ENCODE assay signal across 21 cellular contexts in genomic region chr4:75423029-75423428, GRCh38.
DNase-seq lines count a peak whose midpoint lies in the region; ATAC-seq, FAIRE-seq and TF ChIP-seq lines count a peak whose summit lies in the region.
"Had no signal": no experiment of that assay in that cellular context is flagged by ENCODE, and none has a peak within 500 bp of the region (broad histone marks: within the 10 kb centered on the region; RNA-seq: fewer than 3 reads in every experiment).

No MANE protein-coding gene starts in this region.

- intact Hi-C loops in IMR-90 (cut with micrococcal nuclease) (no loop called here), CD14-positive monocyte (cut with micrococcal nuclease) (no loop called here)

- H2AFZ ChIP-seq in IMR-90 (replicated peaks; ENCODE audit: low read length, poor library complexity) (no peak overlapping the region), H1 (ENCODE audit: low read length) (no peak overlapping the region)
- H2AFZ ChIP-seq: GM23248 had no signal

- TF ChIP-seq RAD21 in IMR-90 (IDR thresholded peaks at IDR 0.05; ENCODE audit: low read length) = no peak
- no peak for TF ChIP-seq RAD21 in H1 (IDR thresholded peaks at IDR 0.05 in 1 of 2, conservative IDR thresholded peaks at IDR 0.05 in 1 of 2; ENCODE audit: low read depth in 2 of 2, low read length in 2 of 2)

- TF ChIP-seq POLR2A in IMR-90 (IDR thresholded peaks at IDR 0.05; ENCODE audit: low read depth, low read length) = no peak
- no peak for TF ChIP-seq POLR2A in H1 (IDR thresholded peaks at IDR 0.05; ENCODE audit: control extremely low read depth in 1 of 2, low read depth in 2 of 2, low read length in 2 of 2)

- CTCF ChIA-PET in IMR-90 (lab: Yijun Ruan, JAX) (no interaction called here), H1 (lab: Charles Lee; ENCODE audit: partially characterized antibody) (interaction anchor here (1.1 kb wide), 1 partner anchor 10 kb away, joined by 7 read pairs; no protein-coding TSS in a partner anchor)

- H3K9me3 Mint-ChIP-seq in CD14-positive monocyte = peaks cover 0 to 22% (median 12%) of the 10 kb centered on the region in 7 donors

- no peaks in the 10 kb centered on the region for H3K4me1 Mint-ChIP-seq in CD14-positive monocyte
- H3K4me1 Mint-ChIP-seq: B cell; CD4-positive, CD25-positive, alpha-beta regulatory T cell; CD8-positive, alpha-beta memory T cell had no signal

- no peak overlapping the region for H3K14ac ChIP-seq in IMR-90 (replicated peaks; ENCODE audit: low read depth, low read length)
- H3K14ac ChIP-seq in H1 (ENCODE audit: insufficient read length) = no peak overlapping the region

- H3K36me3 Mint-ChIP-seq in CD14-positive monocyte = no peaks in the 10 kb centered on the region
- H3K36me3 Mint-ChIP-seq: CD4-positive, CD25-positive, alpha-beta regulatory T cell had no signal

- no peaks in the 10 kb centered on the region for H3K79me1 ChIP-seq in IMR-90 (ENCODE audit: low read depth in 1 of 2, low read length in 2 of 2)
- no peaks in the 10 kb centered on the region for H3K79me1 ChIP-seq in H1 (ENCODE audit: low read depth, low read length)

- no peaks in the 10 kb centered on the region for H4K20me1 ChIP-seq in IMR-90 (ENCODE audit: insufficient read depth, low read length)
- H4K20me1 ChIP-seq in H1 (replicated peaks in 1 of 2; ENCODE audit: control insufficient read depth in 1 of 2, insufficient read depth in 2 of 2, low read length in 2 of 2) = no peaks in the 10 kb centered on the region
- H4K20me1 ChIP-seq: BLaER1 treated with 17β-estradiol and CSF1 and Interleukin-3, amounts not matched to agents 10 nM and 100 nM had no signal

- H3K4me1 ChIP-seq in IMR-90 (ENCODE audit: control insufficient read depth, insufficient read depth, low read length) (no peaks in the 10 kb centered on the region), H1 (replicated peaks in 1 of 4; ENCODE audit: control insufficient read depth in 3 of 4, insufficient read depth in 4 of 4, low read length in 3 of 4) (no peaks in the 10 kb centered on the region), small intestine (ENCODE audit: control insufficient read depth in 2 of 2, insufficient read depth in 1 of 2, low read depth in 1 of 2, low read length in 1 of 2) (no peaks in the 10 kb centered on the region)

- H3K27ac ChIP-seq in IMR-90 (ENCODE audit: insufficient read depth, low read length) (no peak overlapping the region), H1 (ENCODE audit: low read depth, low read length) (no peak overlapping the region), small intestine (ENCODE audit: low read depth in 1 of 2, low read length in 1 of 2) (no peak overlapping the region)
- H3K27ac ChIP-seq: 22Rv1; BLaER1 treated with 17β-estradiol and CSF1 and Interleukin-3, amounts not matched to agents 10 nM and 100 nM; GM23248 had no signal

- no peak overlapping the region for H2AK9ac ChIP-seq in IMR-90 (replicated peaks; ENCODE audit: low read depth, low read length, poor library complexity)

- POLR2A ChIA-PET in IMR-90 (lab: Charles Lee; ENCODE audit: unreplicated experiment) (no interaction called here), H1 (lab: Charles Lee; ENCODE audit: partially characterized antibody) (no interaction called here)

- peaks cover 0 to 1% (median 0%) of the 10 kb centered on the region in 3 donors for H3K27me3 Mint-ChIP-seq in CD14-positive monocyte (ENCODE audit: low read depth in 3 of 3)

- TF ChIP-seq EP300 in H1 (IDR thresholded peaks at IDR 0.05; ENCODE audit: borderline replicate concordance in 1 of 2, low read depth in 2 of 2, low read length in 2 of 2) = no peak

- H3K4me3 Mint-ChIP-seq in CD14-positive monocyte = no peak overlapping the region
- H3K4me3 Mint-ChIP-seq: B cell; CD4-positive, CD25-positive, alpha-beta regulatory T cell; CD8-positive, alpha-beta memory T cell had no signal

- no peak overlapping the region for H3K4ac ChIP-seq in IMR-90 (ENCODE audit: low read depth, low read length)
- no peak overlapping the region for H3K4ac ChIP-seq in H1 (replicated peaks; ENCODE audit: insufficient read length, low read depth, low read length)

- H3K23me2 ChIP-seq in H1 (ENCODE audit: low read depth, low read length) = no peaks in the 10 kb centered on the region

- H4K5ac ChIP-seq in IMR-90 (ENCODE audit: low read depth, low read length) = no peak overlapping the region
- H4K5ac ChIP-seq in H1 (ENCODE audit: insufficient read length, low read depth, low read length) = no peak overlapping the region

- no peak for FAIRE-seq in H1 (lab: Jason Lieb, UNC)
- peak; percentile 36 for FAIRE-seq in small intestine (lab: Jason Lieb, UNC)
- FAIRE-seq: GM12892, GM18507, H54 had no signal

- H2BK5ac ChIP-seq in IMR-90 (ENCODE audit: low read depth, low read length, poor library complexity, severe bottlenecking) (no peak overlapping the region), H1 (ENCODE audit: low read depth, low read length) (no peak overlapping the region)

- no peak for ATAC-seq in IMR-90 (ENCODE audit: low read depth)
- ATAC-seq in HG03108 (IDR thresholded peaks at IDR 0.05; ENCODE audit: unreplicated experiment) = no peak

- H3K9me3 ChIP-seq in IMR-90 (ENCODE audit: control insufficient read depth, insufficient read depth, low read length) (no peaks in the 10 kb centered on the region), H1 (ENCODE audit: insufficient read depth in 2 of 2, low read depth in 1 of 2, low read length in 1 of 2) (peaks cover 0 to 3% of the 10 kb centered on the region in 2 experiments; a peak in 1 of 4 replicates), small intestine (ENCODE audit: control insufficient read depth, low read depth) (no peaks in the 10 kb centered on the region)

- H2BK20ac ChIP-seq in IMR-90 (ENCODE audit: low read depth, low read length) (no peak overlapping the region), H1 (ENCODE audit: low read length) (no peak overlapping the region)

- H3K27me3 ChIP-seq in IMR-90 (ENCODE audit: control insufficient read depth, insufficient read depth, low read length) = no peaks in the 10 kb centered on the region
- H3K27me3 ChIP-seq in H1 (replicated peaks in 1 of 4; ENCODE audit: control insufficient read depth in 3 of 4, extremely low read depth in 1 of 4, insufficient read depth in 3 of 4, low read length in 3 of 4) = no peaks in the 10 kb centered on the region
- H3K27me3 ChIP-seq in small intestine (ENCODE audit: control insufficient read depth in 2 of 2, insufficient read depth in 2 of 2, low read length in 2 of 2) = no peaks in the 10 kb centered on the region
- H3K27me3 ChIP-seq: BLaER1 treated with 17β-estradiol and CSF1 and Interleukin-3, amounts not matched to agents 10 nM and 100 nM had no signal

- H4K91ac ChIP-seq in IMR-90 (ENCODE audit: insufficient read depth, low read depth, low read length) (no peak overlapping the region), H1 (replicated peaks; ENCODE audit: insufficient read length, low read length) (no peak overlapping the region)

- H2BK120ac ChIP-seq in IMR-90 (ENCODE audit: low read depth, low read length) (no peak overlapping the region), H1 (replicated peaks; ENCODE audit: low read depth, low read length) (no peak overlapping the region)

- H3K27ac Mint-ChIP-seq in CD14-positive monocyte = no peak overlapping the region
- H3K27ac Mint-ChIP-seq: B cell; CD4-positive, CD25-positive, alpha-beta regulatory T cell; CD8-positive, alpha-beta memory T cell had no signal

- H3K23ac ChIP-seq in IMR-90 (ENCODE audit: low read depth, low read length) (no peak overlapping the region), H1 (ENCODE audit: insufficient read length) (no peak overlapping the region)

- no peaks in the 10 kb centered on the region for H3K79me2 ChIP-seq in H1 (ENCODE audit: control insufficient read depth in 1 of 2, insufficient read depth in 2 of 2, low read length in 2 of 2)

- H2BK12ac ChIP-seq in H1 (ENCODE audit: low read depth, low read length) = no peak overlapping the region

- BruUV-seq in IMR-90 (replicated peaks; lab: Mats Ljungman, UMichigan) = no TSS peak

- H2AK5ac ChIP-seq in IMR-90 (ENCODE audit: low read depth, low read length) (no peak overlapping the region), H1 (ENCODE audit: low read depth, low read length) (no peak overlapping the region)

- H3K56ac ChIP-seq in IMR-90 (ENCODE audit: extremely low read depth, insufficient read depth, low read length) (no peak overlapping the region), H1 (replicated peaks; ENCODE audit: insufficient read length, low read depth, low read length) (no peak overlapping the region)

- H3K9me1 ChIP-seq in IMR-90 (ENCODE audit: insufficient read depth, low read length) = no peaks in the 10 kb centered on the region

- no peaks in the 10 kb centered on the region for H3K36me3 ChIP-seq in IMR-90 (ENCODE audit: control insufficient read depth, insufficient read depth, low read length)
- H3K36me3 ChIP-seq in H1 (ENCODE audit: control insufficient read depth in 2 of 4, insufficient read depth in 4 of 4, low read length in 3 of 4) = no peaks in the 10 kb centered on the region
- H3K36me3 ChIP-seq in small intestine (ENCODE audit: control insufficient read depth in 2 of 2, insufficient read depth in 2 of 2, low read length in 2 of 2) = no peaks in the 10 kb centered on the region
- H3K36me3 ChIP-seq: BLaER1 treated with 17β-estradiol and CSF1 and Interleukin-3, amounts not matched to agents 10 nM and 100 nM had no signal

- in situ Hi-C loops in IMR-90 (cut with MboI; ENCODE audit: low sequenced_read_pairs) = no loop called here

- H3K4me2 ChIP-seq in IMR-90 (ENCODE audit: low read depth, low read length) (no peak overlapping the region), H1 (ENCODE audit: insufficient read depth in 1 of 2, low read depth in 2 of 2, low read length in 2 of 2) (no peak overlapping the region)

- H3K9ac ChIP-seq in IMR-90 (ENCODE audit: low read depth, low read length) (no peak overlapping the region), H1 (replicated peaks in 1 of 4; ENCODE audit: extremely low read depth in 1 of 4, low read depth in 3 of 4, low read length in 3 of 4) (no peak overlapping the region)
- H3K9ac ChIP-seq: BLaER1 treated with 17β-estradiol and CSF1 and Interleukin-3, amounts not matched to agents 10 nM and 100 nM; GM23248 had no signal

- dilution Hi-C loops in IMR-90 (cut with HindIII; ENCODE audit: low sequenced_read_pairs, unreplicated experiment) = no loop called here

- no CpG with 5 or more reads among the region's 1 CpG for WGBS in IMR-90 (ENCODE audit: extremely low coverage in 2 of 2, insufficient read length in 1 of 2), 2 experiments
- 93% methylated on average over 1 of the region's 1 CpG; no CpG with 5 or more reads in 1 of the 2 experiments for WGBS in H1 (ENCODE audit: extremely low coverage in 1 of 2, insufficient coverage in 1 of 2, insufficient read length in 1 of 2, insufficient replicate concordance in 2 of 2, low coverage in 1 of 2, low lambda C conversion rate in 2 of 2, missing lambda C conversion rate in 1 of 2), 2 experiments
- 34 to 45% (median 43%) methylated on average over 1 of the region's 1 CpG for WGBS in small intestine, 3 donors

- no peak overlapping the region for H4K8ac ChIP-seq in IMR-90 (ENCODE audit: low read depth in 2 of 2, low read length in 2 of 2)
- H4K8ac ChIP-seq in H1 (ENCODE audit: extremely low read depth, insufficient read depth, low read length) = no peak overlapping the region

- H3K18ac ChIP-seq in IMR-90 (ENCODE audit: low read depth, low read length) (no peak overlapping the region), H1 (ENCODE audit: extremely low read depth, low read length) (no peak overlapping the region)

- H3K4me3 ChIP-seq in IMR-90 (ENCODE audit: insufficient read depth, low read depth, low read length) (no peak overlapping the region), H1 (ENCODE audit: extremely low read depth in 1 of 4, insufficient read depth in 2 of 4, low read depth in 3 of 4, low read length in 4 of 4) (no peak overlapping the region), small intestine (ENCODE audit: low read depth in 1 of 2, low read length in 2 of 2) (no peak overlapping the region)
- H3K4me3 ChIP-seq: BLaER1 treated with 17β-estradiol and CSF1 and Interleukin-3, amounts not matched to agents 10 nM and 100 nM; GM23248 had no signal

- H2BK15ac ChIP-seq in IMR-90 (ENCODE audit: low read depth, low read length) = no peak overlapping the region
- H2BK15ac ChIP-seq in H1 (ENCODE audit: low read length) = no peak overlapping the region

- peak; percentile 2 for DNase-seq in DMS53 (lab: John Stamatoyannopoulos, UW)
- no peak for DNase-seq in DMS53 treated with DMSO at 0.1 percent for 48 hours (lab: John Stamatoyannopoulos, UW; ENCODE audit: unreplicated experiment)
- no peak for DNase-seq in IMR-90
- DNase-seq in H1 (ENCODE audit: low read depth in 1 of 2, low spot score in 2 of 2) = no peak
- no peak for DNase-seq in small intestine
- DNase-seq in CD14-positive monocyte (ENCODE audit: low spot score) = no peak
- DNase-seq: CD4-positive, CD25-positive, alpha-beta regulatory T cell; CD8-positive, alpha-beta memory T cell; COR-L47; DMS 273 treated with DMSO at 0.1 percent for 48 hours; DMS79; GDM1; GM23248; HCEC 1CT had no signal

- no peak for TF ChIP-seq CTCF in IMR-90 (conservative IDR thresholded peaks at IDR 0.05; ENCODE audit: low read depth, low read length)
- TF ChIP-seq CTCF in H1 (IDR thresholded peaks at IDR 0.05; ENCODE audit: control extremely low read depth in 1 of 3, insufficient read depth in 1 of 3, low read depth in 1 of 3, low read length in 3 of 3) = no peak
- TF ChIP-seq CTCF in CD14-positive monocyte (IDR thresholded peaks at IDR 0.05) = no peak
